Comparison of ENCODE assay signal across 10 cellular contexts in genomic region chr12:12610711-12611110, GRCh38. TPM values are rescaled to one million over a fixed set of nuclear protein-coding genes. Genes with fewer than 3 reads are reported as not detected.
DNase-seq lines count a peak whose midpoint lies in the region; ATAC-seq lines count a peak whose summit lies in the region.
"Had no signal": no experiment of that assay in that cellular context is flagged by ENCODE, and none has a peak within 500 bp of the region (broad histone marks: within the 10 kb centered on the region; RNA-seq: fewer than 3 reads in every experiment).

No MANE protein-coding gene starts in this region.

- H3K4me1 ChIP-seq in CD4-positive, CD25-positive, alpha-beta regulatory T cell (ENCODE audit: control insufficient read depth, insufficient read depth, low read length, poor library complexity, severe bottlenecking), result peaks cover 43% of the 10 kb centered on the region
- no peaks in the 10 kb centered on the region for H3K4me1 ChIP-seq in NT2/D1 (ENCODE audit: insufficient read depth, insufficient read length)
- H3K4me1 ChIP-seq in duodenal mucosa (ENCODE audit: control insufficient read depth in 1 of 2, insufficient read depth in 2 of 2, low read length in 2 of 2), result peaks cover 9 to 12% of the 10 kb centered on the region in 2 donors
- H3K4me1 ChIP-seq in neuronal stem cell (ENCODE audit: control insufficient read depth in 2 of 2, insufficient read depth in 1 of 2, low read depth in 1 of 2, low read length in 2 of 2), result peaks cover 2 to 3% of the 10 kb centered on the region in 2 donors
- peaks cover 0 to 3% of the 10 kb centered on the region in 2 donors for H3K4me1 ChIP-seq in aorta (ENCODE audit: control insufficient read depth in 1 of 2, insufficient read depth in 2 of 2, low read length in 2 of 2)

- no peak overlapping the region for H2AK5ac ChIP-seq in neuronal stem cell (ENCODE audit: low read depth, low read length)

- H3K27me3 Mint-ChIP-seq in CD4-positive, CD25-positive, alpha-beta regulatory T cell, result peaks cover 4% of the 10 kb centered on the region

- ATAC-seq in CD4-positive, CD25-positive, alpha-beta regulatory T cell (ENCODE audit: low read depth in 2 of 2), result no peak
- ATAC-seq in aorta (ENCODE audit: low FRiP score) (no peak), GM21717 (IDR thresholded peaks at IDR 0.05; ENCODE audit: unreplicated experiment) (no peak)

- no peak overlapping the region for H3K14ac ChIP-seq in neuronal stem cell (ENCODE audit: low read length)

- H3K36me3 Mint-ChIP-seq in CD4-positive, CD25-positive, alpha-beta regulatory T cell, result peaks cover 8% of the 10 kb centered on the region

- 78% methylated on average over 1 of the region's 4 CpGs; no CpG with 5 or more reads in 1 of the 2 donors for WGBS in neuronal stem cell (ENCODE audit: extremely low coverage in 2 of 2, insufficient read length in 2 of 2, insufficient replicate concordance in 1 of 2), 2 donors
- WGBS in aorta, 2 donors, result 94% methylated on average over 4 of the region's 4 CpGs

- H3K4ac ChIP-seq in neuronal stem cell (ENCODE audit: low read length), result no peak overlapping the region

- H3K4me2 ChIP-seq in neuronal stem cell (ENCODE audit: insufficient read depth, low read length, poor library complexity, severe bottlenecking), result no peak overlapping the region

- H3K4me3 Mint-ChIP-seq in CD4-positive, CD25-positive, alpha-beta regulatory T cell, result peak overlapping the region; percentile 93 to 99 (median 96)

- H2BK12ac ChIP-seq in neuronal stem cell (ENCODE audit: low read length), result no peak overlapping the region

- peak overlapping the region; percentile 94 for H3K27ac ChIP-seq in CD4-positive, CD25-positive, alpha-beta regulatory T cell (ENCODE audit: insufficient read depth, low read length, poor library complexity, severe bottlenecking)
- H3K27ac ChIP-seq in duodenal mucosa (ENCODE audit: low read depth, low read length), result peak overlapping the region; percentile 90
- H3K27ac ChIP-seq in neuronal stem cell (replicated peaks; ENCODE audit: low read length), result peak overlapping the region; percentile 80
- peak overlapping the region in 1 of 2 donors; percentile 53 for H3K27ac ChIP-seq in aorta (ENCODE audit: low read depth in 1 of 2, low read length in 2 of 2)

- H3K18ac ChIP-seq in neuronal stem cell (ENCODE audit: low read length), result no peak overlapping the region

- peak overlapping the region; percentile 97 for H3K4me3 ChIP-seq in CD4-positive, CD25-positive, alpha-beta regulatory T cell (ENCODE audit: low read depth, low read length)
- H3K4me3 ChIP-seq in NT2/D1 (ENCODE audit: insufficient read length, low read depth) (no peak overlapping the region), duodenal mucosa (ENCODE audit: low read depth in 1 of 2, low read length in 2 of 2) (peak overlapping the region; percentile 86 to 92), neuronal stem cell (ENCODE audit: low read length in 2 of 2) (peak overlapping the region in 1 of 2 donors; percentile 77), aorta (ENCODE audit: low read length in 2 of 2) (no peak overlapping the region)

- H2AFZ ChIP-seq in neuronal stem cell (ENCODE audit: low read length), result peak overlapping the region; percentile 92

- H3K9me3 Mint-ChIP-seq in CD4-positive, CD25-positive, alpha-beta regulatory T cell, result peaks cover 0 to 3% (median 0%) of the 10 kb centered on the region in 7 donors

- H2BK15ac ChIP-seq in neuronal stem cell (ENCODE audit: low read length), result no peak overlapping the region

- H3K79me1 ChIP-seq in neuronal stem cell (ENCODE audit: low read depth, low read length), result peaks cover 1% of the 10 kb centered on the region

- no peaks in the 10 kb centered on the region for H3K36me3 ChIP-seq in CD4-positive, CD25-positive, alpha-beta regulatory T cell (ENCODE audit: control insufficient read depth, insufficient read depth, low read length)
- H3K36me3 ChIP-seq in NT2/D1 (ENCODE audit: insufficient read depth, insufficient read length, low read length) (peaks cover 7% of the 10 kb centered on the region), duodenal mucosa (ENCODE audit: control insufficient read depth in 1 of 2, insufficient read depth in 2 of 2, low read length in 2 of 2) (no peaks in the 10 kb centered on the region), neuronal stem cell (replicated peaks in 1 of 2; ENCODE audit: control insufficient read depth in 2 of 2, insufficient read depth in 2 of 2, low read length in 2 of 2) (peaks cover 0 to 2% of the 10 kb centered on the region in 2 donors), aorta (ENCODE audit: control insufficient read depth in 1 of 2, insufficient read depth in 2 of 2, low read length in 1 of 2) (no peaks in the 10 kb centered on the region)

- H2BK120ac ChIP-seq in neuronal stem cell (ENCODE audit: low read depth, low read length), result no peak overlapping the region

- H4K8ac ChIP-seq in neuronal stem cell (ENCODE audit: low read depth, low read length), result no peak overlapping the region

- H4K91ac ChIP-seq in neuronal stem cell (ENCODE audit: low read depth, low read length, poor library complexity), result no peak overlapping the region

- no peak overlapping the region for H3K23ac ChIP-seq in neuronal stem cell (ENCODE audit: low read depth, low read length, poor library complexity)

- intact Hi-C loops in aorta (cut with DNase I), result no loop called here

- H3K9ac ChIP-seq in NT2/D1 (ENCODE audit: insufficient read length, low read depth) (peak overlapping the region; percentile 87), duodenal mucosa (ENCODE audit: low read depth in 1 of 2, low read length in 2 of 2) (peak overlapping the region in 1 of 2 donors; percentile 83), neuronal stem cell (ENCODE audit: low read depth, low read length, poor library complexity) (peak overlapping the region; percentile 55)

- no peaks in the 10 kb centered on the region for H3K9me3 ChIP-seq in CD4-positive, CD25-positive, alpha-beta regulatory T cell (ENCODE audit: control insufficient read depth in 2 of 2, low read length in 2 of 2)
- H3K9me3 ChIP-seq in NT2/D1 (ENCODE audit: insufficient read depth, low read length) (no peaks in the 10 kb centered on the region), duodenal mucosa (ENCODE audit: control insufficient read depth in 1 of 2, low read length in 2 of 2) (no peaks in the 10 kb centered on the region), neuronal stem cell (replicated peaks in 1 of 2; ENCODE audit: control insufficient read depth in 2 of 2, insufficient read depth in 1 of 2, low read depth in 1 of 2, low read length in 2 of 2) (no peaks in the 10 kb centered on the region), aorta (ENCODE audit: control insufficient read depth, low read length) (no peaks in the 10 kb centered on the region)

- H2BK5ac ChIP-seq in neuronal stem cell (ENCODE audit: low read length), result no peak overlapping the region

- no peak for DNase-seq in CD4-positive, CD25-positive, alpha-beta regulatory T cell
- DNase-seq in NT2/D1 (ENCODE audit: low read depth, low spot score) (no peak), neuronal stem cell (ENCODE audit: low spot score) (no peak), aorta (no peak), NCI-H345 (lab: John Stamatoyannopoulos, UW) (no peak), iPS-NIHi7 (ENCODE audit: extremely low spot score) (no peak)
- DNase-seq: GOT3, NCI-H2227 treated with DMSO at 0.1 percent for 48 hours had no signal

- H3K27ac Mint-ChIP-seq in CD4-positive, CD25-positive, alpha-beta regulatory T cell, result peak overlapping the region; percentile 97 to 100 (median 97)

- peaks cover 31 to 72% (median 46%) of the 10 kb centered on the region in 4 donors for H3K4me1 Mint-ChIP-seq in CD4-positive, CD25-positive, alpha-beta regulatory T cell

- no peaks in the 10 kb centered on the region for H3K27me3 ChIP-seq in CD4-positive, CD25-positive, alpha-beta regulatory T cell (ENCODE audit: control insufficient read depth, insufficient read depth, low read length)
- H3K27me3 ChIP-seq in NT2/D1 (ENCODE audit: insufficient read depth, insufficient read length) (no peaks in the 10 kb centered on the region), duodenal mucosa (ENCODE audit: control insufficient read depth in 1 of 2, insufficient read depth in 2 of 2, low read length in 2 of 2) (no peaks in the 10 kb centered on the region), neuronal stem cell (ENCODE audit: control insufficient read depth in 3 of 3, insufficient read depth in 3 of 3, low read depth in 1 of 3, low read length in 3 of 3) (no peaks in the 10 kb centered on the region), aorta (ENCODE audit: control insufficient read depth in 1 of 2, insufficient read depth in 2 of 2, low read length in 1 of 2) (no peaks in the 10 kb centered on the region)

RNA-seq across cellular contexts. Expression of gene CREBL2, which starts 1.0 kb away (rescaled TPM):
- total RNA-seq in CD4-positive, CD25-positive, alpha-beta regulatory T cell, result 27.5 TPM
- polyA plus RNA-seq in CD4-positive, CD25-positive, alpha-beta regulatory T cell, result 10 to 100 TPM; 60.7 to 73.4 (median 66.5) TPM
- polyA plus RNA-seq in neuronal stem cell (2013, experiment 1 of 2), result 19.1 TPM
- 18.8 TPM for polyA plus RNA-seq in neuronal stem cell (2013, experiment 2 of 2)
- total RNA-seq in aorta, result 10 to 100 TPM; 31.2 to 42.5 TPM
- 10 to 100 TPM; 26.6 to 47.1 TPM for polyA plus RNA-seq in aorta

RNA-seq across cellular contexts. Expression of gene DUSP16, which starts 48.0 kb away (rescaled TPM):
- 108 TPM for total RNA-seq in CD4-positive, CD25-positive, alpha-beta regulatory T cell
- 10 to 100 TPM; 29.4 to 40.7 (median 30.2) TPM for polyA plus RNA-seq in CD4-positive, CD25-positive, alpha-beta regulatory T cell
- 16.5 TPM for polyA plus RNA-seq in neuronal stem cell (2013, experiment 1 of 2)
- polyA plus RNA-seq in neuronal stem cell (2013, experiment 2 of 2), result 16.2 TPM
- total RNA-seq in aorta, result 10 to 100 TPM; 22.0 to 27.4 TPM
- 10 to 100 TPM in 1 of 2 donors, 1 to 10 TPM in 1; 3.1 to 13.1 TPM for polyA plus RNA-seq in aorta

Comparison
In these comparisons a context has a peak if more than half of its experiments do, and no peak if none do; other contexts are left out.
1. H3K4me3 ChIP-seq: peak in CD4-positive, CD25-positive, alpha-beta regulatory T cell (single experiment) and duodenal mucosa (2 of 2); none in NT2/D1 (single experiment) and aorta (0 of 2).